In the genomic region with DNA sequence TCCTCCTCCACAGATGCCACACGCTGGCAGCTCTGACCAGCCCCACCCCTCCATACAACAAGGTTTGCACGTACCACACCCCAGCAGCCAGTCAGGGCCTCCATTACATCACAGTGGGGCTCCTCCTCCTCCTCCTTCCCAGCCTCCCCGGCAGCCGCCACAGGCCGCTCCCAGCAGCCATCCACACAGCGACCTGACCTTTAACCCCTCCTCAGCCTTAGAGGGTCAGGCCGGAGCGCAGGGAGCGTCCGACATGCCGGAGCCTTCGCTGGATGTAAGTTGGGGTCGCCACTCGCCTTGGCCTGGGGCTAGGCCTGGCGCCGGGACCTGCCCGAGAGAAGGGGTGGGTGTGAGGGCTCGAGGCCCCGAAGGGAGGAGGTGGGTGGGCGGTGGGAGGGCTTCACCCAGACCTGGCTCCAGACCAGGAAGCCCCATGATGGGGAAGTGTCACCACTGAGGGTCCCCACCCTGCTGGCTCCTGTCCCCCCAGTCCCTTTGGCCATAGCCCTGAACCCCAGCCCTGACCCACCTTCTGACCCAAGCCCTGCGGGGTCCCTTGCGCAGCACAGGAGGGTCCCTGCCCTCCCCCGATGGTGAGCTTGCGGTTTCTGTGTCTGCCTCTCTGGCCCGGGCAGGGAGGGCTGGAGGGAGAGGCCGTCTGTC, we compare ENCODE assay signal across 21 cellular contexts. TPM values are rescaled to one million over a fixed set of nuclear protein-coding genes. Genes with fewer than 3 reads are reported as not detected.
DNase-seq lines count a peak whose midpoint lies in the region; ATAC-seq and TF ChIP-seq lines count a peak whose summit lies in the region.
"Had no signal": no experiment of that assay in that cellular context is flagged by ENCODE, and none has a peak within 500 bp of the region (broad histone marks: within the 10 kb centered on the region; RNA-seq: fewer than 3 reads in every experiment).

No MANE protein-coding gene starts in this region.

- H3K9me3 Mint-ChIP-seq in brain: no peaks in the 10 kb centered on the region
- H3K9me3 Mint-ChIP-seq: dendritic cell treated with granulocyte-macrophage colony-stimulating factor and Interleukin-4, amounts not matched to agents 40 ng/mL and 50 ng/mL, for 4 days had no signal

- peaks cover 55% of the 10 kb centered on the region for H3K36me3 Mint-ChIP-seq in brain

- H3K27ac Mint-ChIP-seq in brain: peak overlapping the region in 4 of 5 experiments; percentile 88 to 97 (median 92)
- H3K27ac Mint-ChIP-seq: dendritic cell treated with granulocyte-macrophage colony-stimulating factor and Interleukin-4, amounts not matched to agents 40 ng/mL and 50 ng/mL, for 4 days had no signal

- peaks cover 1% of the 10 kb centered on the region for H3K4me1 ChIP-seq in right cardiac atrium (ENCODE audit: control insufficient read depth, insufficient read depth, low read length)
- H3K4me1 ChIP-seq in ascending aorta: no peaks in the 10 kb centered on the region
- peaks cover 34% of the 10 kb centered on the region for H3K4me1 ChIP-seq in SJCRH30
- H3K4me1 ChIP-seq: adrenal gland had no signal

- POLR2A ChIA-PET in RWPE1 (lab: Yijun Ruan, JAX; ENCODE audit: low non-redundant PET): no interaction called here

- H3K9me3 ChIP-seq in right cardiac atrium (ENCODE audit: control insufficient read depth, low read length) (no peaks in the 10 kb centered on the region), ascending aorta (no peaks in the 10 kb centered on the region), SJCRH30 (replicated peaks) (no peaks in the 10 kb centered on the region)
- H3K9me3 ChIP-seq: adrenal gland; BLaER1 treated with 17β-estradiol and CSF1 and Interleukin-3, amounts not matched to agents 10 nM and 100 nM; ovary; transverse colon had no signal

- peak overlapping the region; percentile 44; the same call in 1 of the 2 replicates for H3K27ac ChIP-seq in RWPE1
- no peak overlapping the region for H3K27ac ChIP-seq in right cardiac atrium (ENCODE audit: low read length)
- no peak overlapping the region for H3K27ac ChIP-seq in ascending aorta
- no peak overlapping the region for H3K27ac ChIP-seq in SJCRH30
- H3K27ac ChIP-seq: HL-60, ovary had no signal

- peaks cover 71 to 83% of the 10 kb centered on the region in 2 donors for H3K36me3 ChIP-seq in ascending aorta
- peaks cover 21% of the 10 kb centered on the region for H3K36me3 ChIP-seq in SJCRH30
- H3K36me3 ChIP-seq: ovary had no signal

- no peak overlapping the region for H3K4me3 ChIP-seq in right cardiac atrium (ENCODE audit: low read length)
- H3K4me3 ChIP-seq in ascending aorta: no peak overlapping the region
- H3K4me3 ChIP-seq in SJCRH30: no peak overlapping the region
- H3K4me3 ChIP-seq: adrenal gland; BLaER1 treated with 17β-estradiol and CSF1 and Interleukin-3, amounts not matched to agents 10 nM and 100 nM; ovary; transverse colon had no signal

- peaks cover 21% of the 10 kb centered on the region for H3K4me1 Mint-ChIP-seq in brain

- no peak for TF ChIP-seq CTCF in RWPE1 (conservative IDR thresholded peaks at IDR 0.05; ENCODE audit: low read depth)
- TF ChIP-seq CTCF in brain (conservative IDR thresholded peaks at IDR 0.05): no peak
- no peak for TF ChIP-seq CTCF in ascending aorta (IDR thresholded peaks at IDR 0.05)

- peak overlapping the region in 1 of 5 experiments; percentile 21 for H3K4me3 Mint-ChIP-seq in brain
- H3K4me3 Mint-ChIP-seq: dendritic cell treated with granulocyte-macrophage colony-stimulating factor and Interleukin-4, amounts not matched to agents 40 ng/mL and 50 ng/mL, for 4 days had no signal

- DNase-seq in RWPE1 (ENCODE audit: low spot score): no peak
- peak; percentile 50 to 62 (median 61) for DNase-seq in right cardiac atrium
- no peak for DNase-seq in sciatic nerve (ENCODE audit: low spot score)
- no peak for DNase-seq in ascending aorta (ENCODE audit: low spot score in 2 of 2)
- DNase-seq in GOT3 (lab: John Stamatoyannopoulos, UW): no peak
- DNase-seq in SJCRH30: no peak
- no peak for DNase-seq in NCI-H2227 treated with DMSO at 0.1 percent for 48 hours (lab: John Stamatoyannopoulos, UW)
- DNase-seq: activated T-cell treated with anti-CD3 and anti-CD28 coated beads for 4 hours, DND-41, Karpas-422, NCI-H1436 treated with DMSO at 0.1 percent for 48 hours, NCI-H510A, PC-3, SW 1271, transverse colon had no signal

- no peaks in the 10 kb centered on the region for H3K27me3 Mint-ChIP-seq in brain
- H3K27me3 Mint-ChIP-seq: dendritic cell treated with granulocyte-macrophage colony-stimulating factor and Interleukin-4, amounts not matched to agents 40 ng/mL and 50 ng/mL, for 4 days had no signal

- CTCF ChIA-PET in RWPE1 (lab: Yijun Ruan, JAX): no interaction called here

- ATAC-seq in right cardiac atrium (peak in 1 of 2 donors; percentile 15), sciatic nerve (peak; percentile 80)

- WGBS in right cardiac atrium: 79% methylated on average over 26 of the region's 26 CpGs

- intact Hi-C loops in right cardiac atrium (cut with DNase I): no loop called here
- intact Hi-C loops in sciatic nerve (cut with DNase I): no loop called here
- intact Hi-C loops in ascending aorta (cut with DNase I): no loop called here

- H3K27me3 ChIP-seq in right cardiac atrium (ENCODE audit: control insufficient read depth, insufficient read depth) (no peaks in the 10 kb centered on the region), ascending aorta (no peaks in the 10 kb centered on the region), SJCRH30 (no peaks in the 10 kb centered on the region)
- H3K27me3 ChIP-seq: adrenal gland; BLaER1 treated with 17β-estradiol and CSF1 and Interleukin-3, amounts not matched to agents 10 nM and 100 nM; ovary; transverse colon had no signal

RNA-seq across cellular contexts. Expression of a gene that starts 36.2 kb away (rescaled TPM):
- polyA plus RNA-seq in brain (ENCODE audit: insufficient read depth, low read depth, low replicate concordance) (142 TPM), right cardiac atrium (97.7 TPM)
- total RNA-seq in right cardiac atrium (100 to 1,000 TPM in 3 of 4 donors, 10 to 100 TPM in 1; 91.8 to 121 (median 110) TPM), sciatic nerve (18.8 TPM), ascending aorta (172 TPM)
- total RNA-seq in SJCRH30 (2014; rRNA removed; shearing (Covaris generic)): 98.8 and 103 TPM in 2 replicates

Comparison
In these comparisons a context has a peak if more than half of its experiments do, and no peak if none do; other contexts are left out.
1. DNase-seq: peak in right cardiac atrium (3 of 3); none in RWPE1 (single experiment), sciatic nerve (single experiment), ascending aorta (0 of 2), GOT3 (single experiment), SJCRH30 (0 of 2) and NCI-H2227 treated with DMSO at 0.1 percent for 48 hours (single experiment).